7 cellular contexts compared by ENCODE assay signal in genomic region chr11:12110714-12111481, GRCh38. TPM values are rescaled to one million over a fixed set of nuclear protein-coding genes. Genes with fewer than 3 reads are reported as not detected.
DNase-seq lines count a peak whose midpoint lies in the region; ATAC-seq and TF ChIP-seq lines count a peak whose summit lies in the region.

No MANE protein-coding gene starts in this region.

- H3K36me3 Mint-ChIP-seq in activated T-cell treated with anti-CD3 and anti-CD28 coated beads, Interleukin-2, amount 50 U/mL, for 72 hours (ENCODE audit: insufficient read depth in 2 of 2) = peaks cover 0 to 5% of the 10 kb centered on the region in 2 donors

- H3K4me2 ChIP-seq in Loucy (ENCODE audit: low read depth, low read length, poor library complexity, severe bottlenecking) = peak overlapping the region; percentile 71

- peak overlapping the region; percentile 68 for H3K4me3 ChIP-seq in Loucy (ENCODE audit: low read length, poor library complexity, severe bottlenecking)
- H3K4me3 ChIP-seq in fibroblast of villous mesenchyme (ENCODE audit: low read depth, low read length) = peak overlapping the region; percentile 89

- H3K4me3 Mint-ChIP-seq in activated T-cell treated with anti-CD3 and anti-CD28 coated beads, Interleukin-2, amount 50 U/mL, for 72 hours = peak overlapping the region; percentile 82 to 83

- ATAC-seq in GM21825 (IDR thresholded peaks at IDR 0.05; ENCODE audit: unreplicated experiment) = peak; percentile 23
- peak; percentile 9 to 11 for ATAC-seq in activated T-cell treated with anti-CD3 and anti-CD28 coated beads, Interleukin-2, amount 50 U/mL, for 72 hours (replicated peaks in 1 of 2)
- ATAC-seq in omental fat pad (ENCODE audit: low FRiP score) = peak; percentile 41

- H3K9me3 Mint-ChIP-seq in activated T-cell treated with anti-CD3 and anti-CD28 coated beads, Interleukin-2, amount 50 U/mL, for 72 hours = no peaks in the 10 kb centered on the region

- TF ChIP-seq CTCF in GM13976 (IDR thresholded peaks at IDR 0.05; ENCODE audit: borderline replicate concordance, control extremely low read depth, extremely low read depth, insufficient read depth, missing control alignments) (no peak), Loucy (conservative IDR thresholded peaks at IDR 0.05; ENCODE audit: low read length) (no peak), fibroblast of villous mesenchyme (IDR thresholded peaks at IDR 0.05; ENCODE audit: insufficient read depth, low read depth, low read length) (no peak), omental fat pad (IDR thresholded peaks at IDR 0.05) (no peak)

- DNase-seq in GM13976 (ENCODE audit: low spot score) = peak; percentile 50
- peak; percentile 36 for DNase-seq in activated T-cell treated with anti-CD3 and anti-CD28 coated beads, Interleukin-2, amount 50 U/mL, for 72 hours
- peak; percentile 48 for DNase-seq in fibroblast of villous mesenchyme (ENCODE audit: low read depth)
- no peak for DNase-seq in omental fat pad (ENCODE audit: low spot score)
- DNase-seq in HCEC 1CT = no peak

- H4K20me1 ChIP-seq in Loucy (ENCODE audit: insufficient read depth, low read length, poor library complexity, severe bottlenecking) = no peaks in the 10 kb centered on the region

- H3K27me3 Mint-ChIP-seq in activated T-cell treated with anti-CD3 and anti-CD28 coated beads, Interleukin-2, amount 50 U/mL, for 72 hours (ENCODE audit: low read depth) = no peaks in the 10 kb centered on the region

- H3K4me1 Mint-ChIP-seq in activated T-cell treated with anti-CD3 and anti-CD28 coated beads, Interleukin-2, amount 50 U/mL, for 72 hours (ENCODE audit: low read depth) = peaks cover 72% of the 10 kb centered on the region

- H3K27ac Mint-ChIP-seq in activated T-cell treated with anti-CD3 and anti-CD28 coated beads, Interleukin-2, amount 50 U/mL, for 72 hours = no peak overlapping the region

- H3F3A ChIP-seq in Loucy (ENCODE audit: low read depth) = no peaks in the 10 kb centered on the region

- no peaks in the 10 kb centered on the region for H3K79me2 ChIP-seq in Loucy (ENCODE audit: insufficient read depth, low read length)

- H3K9me2 ChIP-seq in Loucy (replicated peaks; ENCODE audit: low read depth, low read length) = no peaks in the 10 kb centered on the region

- no peak overlapping the region for H2AFZ ChIP-seq in Loucy (ENCODE audit: low read length)

- no peaks in the 10 kb centered on the region for H3K27me3 ChIP-seq in Loucy (ENCODE audit: insufficient read depth, low read length, poor library complexity, severe bottlenecking)

- peaks cover 14% of the 10 kb centered on the region for H3K4me1 ChIP-seq in Loucy (ENCODE audit: insufficient read depth, low read length, poor library complexity, severe bottlenecking)

- no peak overlapping the region for H3K9ac ChIP-seq in Loucy (ENCODE audit: low read depth, low read length, poor library complexity, severe bottlenecking)

- in situ Hi-C loops in GM13976 (cut with MboI; ENCODE audit: low sequenced_read_pairs, unreplicated experiment) = no loop called here

- no peaks in the 10 kb centered on the region for H3K36me3 ChIP-seq in Loucy (ENCODE audit: insufficient read depth, low read length)

- H3K9me3 ChIP-seq in Loucy (ENCODE audit: insufficient read depth, low read depth, low read length) = no peaks in the 10 kb centered on the region

RNA-seq across cellular contexts. Expression of gene MICAL2, which starts 0.5 kb away (rescaled TPM):
- total RNA-seq in activated T-cell treated with anti-CD3 and anti-CD28 coated beads, Interleukin-2, amount 50 U/mL, for 72 hours = 100 to 1,000 TPM; 227 to 322 TPM
- total RNA-seq in fibroblast of villous mesenchyme = 164 and 323 TPM in 2 replicates
- 100 to 1,000 TPM in 1 of 4 donors, 10 to 100 TPM in 3; 34.3 to 143 (median 57.0) TPM for total RNA-seq in omental fat pad

Comparison
In these comparisons a context has a peak if more than half of its experiments do, and no peak if none do; other contexts are left out.
1. DNase-seq: peak in GM13976 (single experiment), activated T-cell treated with anti-CD3 and anti-CD28 coated beads, Interleukin-2, amount 50 U/mL, for 72 hours (2 of 2) and fibroblast of villous mesenchyme (single experiment); none in omental fat pad (single experiment) and HCEC 1CT (single experiment).
2. Peak in every context shown above with its lines, with median percentiles within 50 percentile points of each other: ATAC-seq.